ENCODE assay signal across 8 cellular contexts in genomic region chr14:105448706-105449111, GRCh38. TPM values are rescaled to one million over a fixed set of nuclear protein-coding genes. Genes with fewer than 3 reads are reported as not detected.
A peak's percentile ranks its signal among the peaks of the same experiment; 100 is the strongest.
DNase-seq lines count a peak whose midpoint lies in the region; ATAC-seq and TF ChIP-seq lines count a peak whose summit lies in the region.

No MANE protein-coding gene starts in this region.

- no peaks in the 10 kb centered on the region for H3K4me1 Mint-ChIP-seq in activated T-helper 2 cell treated with anti-CD3 and anti-CD28 coated beads, Interferon-gamma antibody, Interleukin-2, Interleukin-4, amounts not matched to agents 10 μg/mL and 5 μg/mL and 100 μg/mL, durations not matched to agents 14 hours and 24 hours and 36 hours (ENCODE audit: low read depth)

- no TSS peak for BruUV-seq in A673 (replicated peaks; lab: Mats Ljungman, UMichigan)
- no TSS peak for BruUV-seq in PC-3 (replicated peaks; lab: Mats Ljungman, UMichigan)

- CTCF ChIA-PET in A673 (lab: Charles Lee) = interaction anchor here (0.6 to 1.1 kb wide), 2 partner anchors 11 to 22 kb away, joined by 4 to 5 read pairs; no protein-coding TSS in a partner anchor
- CTCF ChIA-PET in PC-3 (lab: Charles Lee) = no interaction called here

- peak; percentile 79 for DNase-seq in A673 (ENCODE audit: low spot score)
- DNase-seq in GM19238 (ENCODE audit: insufficient read length, low spot score) = peak; percentile 82
- DNase-seq in PC-3 = peak; percentile 48
- peak; percentile 41 for DNase-seq in activated T-helper 2 cell treated with anti-CD3 and anti-CD28 coated beads, Interferon-gamma antibody, Interleukin-2, Interleukin-4, amounts not matched to agents 10 μg/mL and 5 μg/mL and 100 μg/mL, durations not matched to agents 14 hours and 24 hours and 36 hours (ENCODE audit: low spot score)
- peak; percentile 25 to 76 for DNase-seq in foreskin fibroblast
- DNase-seq in omental fat pad (ENCODE audit: low spot score) = peak; percentile 38
- peak; percentile 78 for DNase-seq in superior temporal gyrus (ENCODE audit: extremely low spot score)
- DNase-seq in NK-92 (lab: John Stamatoyannopoulos, UW; ENCODE audit: unreplicated experiment) = no peak

- no peak overlapping the region for H3K27ac Mint-ChIP-seq in activated T-helper 2 cell treated with anti-CD3 and anti-CD28 coated beads, Interferon-gamma antibody, Interleukin-2, Interleukin-4, amounts not matched to agents 10 μg/mL and 5 μg/mL and 100 μg/mL, durations not matched to agents 14 hours and 24 hours and 36 hours

- H3K9ac ChIP-seq in PC-3 (ENCODE audit: low read length) = no peak overlapping the region

- H3K4me3 ChIP-seq in A673 (ENCODE audit: low read depth, low read length, poor library complexity, severe bottlenecking) (no peak overlapping the region), PC-3 (ENCODE audit: low read length) (no peak overlapping the region), foreskin fibroblast (ENCODE audit: low read depth in 1 of 2, low read length in 2 of 2) (no peak overlapping the region)

- H3K27ac ChIP-seq in A673 (ENCODE audit: low read depth, low read length, poor library complexity, severe bottlenecking) (no peak overlapping the region), PC-3 (ENCODE audit: low read length) (no peak overlapping the region)

- H3K27me3 Mint-ChIP-seq in activated T-helper 2 cell treated with anti-CD3 and anti-CD28 coated beads, Interferon-gamma antibody, Interleukin-2, Interleukin-4, amounts not matched to agents 10 μg/mL and 5 μg/mL and 100 μg/mL, durations not matched to agents 14 hours and 24 hours and 36 hours (ENCODE audit: low read depth) = no peaks in the 10 kb centered on the region

- TF ChIP-seq CTCF in A673 (conservative IDR thresholded peaks at IDR 0.05; ENCODE audit: low read depth, low read length) (peak; percentile 89), PC-3 (conservative IDR thresholded peaks at IDR 0.05; ENCODE audit: low read depth, low read length) (peak; percentile 69), foreskin fibroblast (IDR thresholded peaks at IDR 0.05; ENCODE audit: low read depth, low read length) (peak; percentile 81), omental fat pad (IDR thresholded peaks at IDR 0.05) (peak in 1 of 3 donors; percentile 70)

- H3K4me1 ChIP-seq in A673 (ENCODE audit: insufficient read depth, low read length, poor library complexity, severe bottlenecking) = peaks cover 4% of the 10 kb centered on the region
- H3K4me1 ChIP-seq in PC-3 (ENCODE audit: insufficient read depth, low read length) = no peaks in the 10 kb centered on the region

- intact Hi-C loops in A673 (cut with micrococcal nuclease; ENCODE audit: unreplicated experiment) = loop anchor here (2.0 kb wide), 1 partner anchor 40 kb away; no protein-coding TSS in a partner anchor
- intact Hi-C loops in PC-3 (cut with micrococcal nuclease) = loop anchor here (2.0 kb wide), 1 partner anchor 42 kb away; the partner anchor contains the start of gene TEDC1
- intact Hi-C loops in activated T-helper 2 cell treated with anti-CD3 and anti-CD28 coated beads, Interferon-gamma antibody, Interleukin-2, Interleukin-4, amounts not matched to agents 10 μg/mL and 5 μg/mL and 100 μg/mL, durations not matched to agents 14 hours and 24 hours and 36 hours (cut with micrococcal nuclease) = loop anchor here (10.0 kb wide), 1 partner anchor 74 kb away; no protein-coding TSS in a partner anchor

- H3K36me3 Mint-ChIP-seq in activated T-helper 2 cell treated with anti-CD3 and anti-CD28 coated beads, Interferon-gamma antibody, Interleukin-2, Interleukin-4, amounts not matched to agents 10 μg/mL and 5 μg/mL and 100 μg/mL, durations not matched to agents 14 hours and 24 hours and 36 hours (ENCODE audit: low read depth) = peaks cover 6% of the 10 kb centered on the region

- H2AFZ ChIP-seq in PC-3 (ENCODE audit: low read length) = no peak overlapping the region

- POLR2A ChIA-PET in A673 (lab: Charles Lee; ENCODE audit: low non-redundant PET) = no interaction called here
- POLR2A ChIA-PET in PC-3 (lab: Charles Lee; ENCODE audit: unreplicated experiment) = no interaction called here

- no peaks in the 10 kb centered on the region for H3K9me2 ChIP-seq in PC-3 (replicated peaks; ENCODE audit: low read length)

- no peak overlapping the region for H3K4me3 Mint-ChIP-seq in activated T-helper 2 cell treated with anti-CD3 and anti-CD28 coated beads, Interferon-gamma antibody, Interleukin-2, Interleukin-4, amounts not matched to agents 10 μg/mL and 5 μg/mL and 100 μg/mL, durations not matched to agents 14 hours and 24 hours and 36 hours (ENCODE audit: low read depth)

- no peaks in the 10 kb centered on the region for H3K9me3 Mint-ChIP-seq in activated T-helper 2 cell treated with anti-CD3 and anti-CD28 coated beads, Interferon-gamma antibody, Interleukin-2, Interleukin-4, amounts not matched to agents 10 μg/mL and 5 μg/mL and 100 μg/mL, durations not matched to agents 14 hours and 24 hours and 36 hours

- no peaks in the 10 kb centered on the region for H3K27me3 ChIP-seq in A673 (replicated peaks; ENCODE audit: insufficient read depth, low read depth, low read length, poor library complexity)
- H3K27me3 ChIP-seq in PC-3 (ENCODE audit: low read length) = no peaks in the 10 kb centered on the region

- H3K4me2 ChIP-seq in PC-3 (ENCODE audit: low read length) = no peak overlapping the region

- H3K9me3 ChIP-seq in A673 (ENCODE audit: low read depth, low read length, poor library complexity, severe bottlenecking) (no peaks in the 10 kb centered on the region), PC-3 (ENCODE audit: low read length) (no peaks in the 10 kb centered on the region)

- ATAC-seq in PC-3 = peak; percentile 79
- peak; percentile 74 for ATAC-seq in omental fat pad (ENCODE audit: low FRiP score)

- no peaks in the 10 kb centered on the region for H3K79me2 ChIP-seq in PC-3 (ENCODE audit: low read length)

- H3F3A ChIP-seq in PC-3 (ENCODE audit: low read length, unreplicated experiment) = no peaks in the 10 kb centered on the region

- H3K36me3 ChIP-seq in A673 (ENCODE audit: insufficient read depth, low read length, poor library complexity, severe bottlenecking) = peaks cover 57% of the 10 kb centered on the region
- no peaks in the 10 kb centered on the region; the same call in 1 of the 2 replicates for H3K36me3 ChIP-seq in PC-3 (ENCODE audit: low read depth, low read length)

- H4K20me1 ChIP-seq in PC-3 (ENCODE audit: low read length) = no peaks in the 10 kb centered on the region

RNA-seq across cellular contexts. Expression of gene CRIP2, which starts 25.9 kb away (rescaled TPM):
- 154 and 192 TPM in 2 replicates for total RNA-seq in A673 (2021)
- 100 and 109 TPM in 2 replicates for total RNA-seq in PC-3 (2014; rRNA removed)
- 0.16 and 0.55 TPM in 2 replicates for total RNA-seq in activated T-helper 2 cell treated with anti-CD3 and anti-CD28 coated beads, Interferon-gamma antibody, Interleukin-2, Interleukin-4, amounts not matched to agents 10 μg/mL and 5 μg/mL and 100 μg/mL, durations not matched to agents 14 hours and 24 hours and 36 hours
- 100 to 1,000 TPM in 2 of 4 donors, 10 to 100 TPM in 2; 63.4 to 177 (median 122) TPM for total RNA-seq in omental fat pad

RNA-seq across cellular contexts. Expression of gene MTA1, which starts 29.1 kb away (rescaled TPM):
- total RNA-seq in A673 (2021) (238 and 250 TPM in 2 replicates), PC-3 (2014; rRNA removed) (82.3 and 102 TPM in 2 replicates), omental fat pad (10 to 100 TPM; 35.4 to 72.5 (median 59.7) TPM)
- total RNA-seq in activated T-helper 2 cell treated with anti-CD3 and anti-CD28 coated beads, Interferon-gamma antibody, Interleukin-2, Interleukin-4, amounts not matched to agents 10 μg/mL and 5 μg/mL and 100 μg/mL, durations not matched to agents 14 hours and 24 hours and 36 hours = 170 and 172 TPM in 2 replicates

RNA-seq across cellular contexts. Expression of gene CRIP1, which starts 38.0 kb away (rescaled TPM):
- 42.4 and 47.7 TPM in 2 replicates for total RNA-seq in A673 (2021)
- 45.9 and 48.7 TPM in 2 replicates for total RNA-seq in PC-3 (2014; rRNA removed)
- total RNA-seq in activated T-helper 2 cell treated with anti-CD3 and anti-CD28 coated beads, Interferon-gamma antibody, Interleukin-2, Interleukin-4, amounts not matched to agents 10 μg/mL and 5 μg/mL and 100 μg/mL, durations not matched to agents 14 hours and 24 hours and 36 hours = 156 and 185 TPM in 2 replicates
- total RNA-seq in omental fat pad = 10 to 100 TPM; 18.5 to 88.6 (median 43.9) TPM

RNA-seq across cellular contexts. Expression of gene TEDC1, which starts 42.3 kb away (rescaled TPM):
- 34.0 and 48.0 TPM in 2 replicates for total RNA-seq in A673 (2021)
- total RNA-seq in PC-3 (2014; rRNA removed) = 66.7 and 108 TPM in 2 replicates
- 38.2 and 42.6 TPM in 2 replicates for total RNA-seq in activated T-helper 2 cell treated with anti-CD3 and anti-CD28 coated beads, Interferon-gamma antibody, Interleukin-2, Interleukin-4, amounts not matched to agents 10 μg/mL and 5 μg/mL and 100 μg/mL, durations not matched to agents 14 hours and 24 hours and 36 hours
- total RNA-seq in omental fat pad = 10 to 100 TPM in 2 of 4 donors, 1 to 10 TPM in 2; 2.8 to 18.9 (median 7.4) TPM

RNA-seq across cellular contexts. Expression of gene TEX22, which starts 50.4 kb away (rescaled TPM):
- total RNA-seq in A673 (2021) (2.1 and 2.7 TPM in 2 replicates), PC-3 (2014; rRNA removed) (0.29 and 0.40 TPM in 2 replicates), omental fat pad (under 1 TPM in 2 of 4 donors, not detected in 2; 0.24 to 0.47 TPM)
- 4.7 and 5.0 TPM in 2 replicates for total RNA-seq in activated T-helper 2 cell treated with anti-CD3 and anti-CD28 coated beads, Interferon-gamma antibody, Interleukin-2, Interleukin-4, amounts not matched to agents 10 μg/mL and 5 μg/mL and 100 μg/mL, durations not matched to agents 14 hours and 24 hours and 36 hours

Comparison
In these comparisons a context has a peak if more than half of its experiments do, and no peak if none do; other contexts are left out.
1. RNA of gene CRIP2, which starts 25.9 kb away (total RNA-seq): 154 to 192 TPM in A673, 63.4 to 177 TPM in omental fat pad and 100 to 109 TPM in PC-3; 0.16 to 0.55 TPM in activated T-helper 2 cell treated with anti-CD3 and anti-CD28 coated beads, Interferon-gamma antibody, Interleukin-2, Interleukin-4, amounts not matched to agents 10 μg/mL and 5 μg/mL and 100 μg/mL, durations not matched to agents 14 hours and 24 hours and 36 hours; every median in the first group is over 10 times any median in the second.